Comparison of ENCODE assay signal across 1 cellular context in genomic region chr16:2267913-2268666, GRCh38.
TF ChIP-seq lines count a peak whose summit lies in the region.

Gene RNPS1, minus strand, starts transcription at chr16:2268126. Its CDS starts 3,483 bp downstream, at chr16:2264643.

TF ChIP-seq in K562, 482 proteins besides CTCF, POLR2A, EP300 and RAD21 (continued from another document):
- TF ChIP-seq MNT (conservative IDR thresholded peaks at IDR 0.05) (peak; percentile 92 to 95), NR4A1 (CRISPR knock-in tag; IDR thresholded peaks at IDR 0.05) (no peak), NR4A1 (tag; IDR thresholded peaks at IDR 0.05) (0 out of 2 replicates have a peak, but pooled peaks have one; percentile 52), NCOA1 (IDR thresholded peaks at IDR 0.05; ENCODE audit: low read depth) (peak; percentile 46; the same call in 1 of the 2 replicates), NBN (IDR thresholded peaks at IDR 0.05; ENCODE audit: low read depth) (peak; percentile 98), KDM5B (IDR thresholded peaks at IDR 0.05; ENCODE audit: insufficient replicate concordance, low read depth, low read length) (peak; percentile 91), GATAD2B (IDR thresholded peaks at IDR 0.05; ENCODE audit: borderline replicate concordance) (no peak), JUN (IDR thresholded peaks at IDR 0.05; ENCODE audit: borderline replicate concordance, low read depth, low read length) (peak; percentile 61), JUN (CRISPR knock-in tag; IDR thresholded peaks at IDR 0.05; ENCODE audit: borderline replicate concordance) (peak; percentile 91; the same call in 1 of the 2 replicates), PRPF4 (IDR thresholded peaks at IDR 0.05; ENCODE audit: insufficient read depth, low read depth, low read length, poor library complexity, severe bottlenecking) (peak; percentile 84), MEF2D (tag; conservative IDR thresholded peaks at IDR 0.05; ENCODE audit: low read depth) (no peak), SRSF1 (IDR thresholded peaks at IDR 0.05; ENCODE audit: low read depth, low read length) (peak; percentile 64; the same call in 1 of the 2 replicates), NRF1 (conservative IDR thresholded peaks at IDR 0.05 in 1 of 2, IDR thresholded peaks at IDR 0.05 in 1 of 2) (peak; percentile 96), HDAC2 (IDR thresholded peaks at IDR 0.05) (peak; percentile 57), JUNB (CRISPR knock-in tag; conservative IDR thresholded peaks at IDR 0.05) (peak; percentile 93), BHLHE40 (IDR thresholded peaks at IDR 0.05; ENCODE audit: low read length) (0 out of 2 replicates have a peak, but pooled peaks have one; percentile 2), CREB1 (IDR thresholded peaks at IDR 0.05) (peak; percentile 99), CREB1 (CRISPR knock-in tag; IDR thresholded peaks at IDR 0.05) (peak; percentile 100), ATF4 (CRISPR knock-in tag; IDR thresholded peaks at IDR 0.05) (peak; percentile 35; the same call in 1 of the 2 replicates), HMGN3 (IDR thresholded peaks at IDR 0.05; ENCODE audit: borderline replicate concordance, extremely low read depth, insufficient read length, low read depth, low read length) (peak; percentile 56), YBX1 (IDR thresholded peaks at IDR 0.05) (no peak), CBX5 (IDR thresholded peaks at IDR 0.05; ENCODE audit: borderline replicate concordance, low read depth) (no peak), ATF1 (CRISPR knock-in tag; IDR thresholded peaks at IDR 0.05) (peak; percentile 98), ATF1 (tag; IDR thresholded peaks at IDR 0.05) (peak; percentile 100), RBBP5 (IDR thresholded peaks at IDR 0.05; ENCODE audit: borderline replicate concordance, insufficient read depth, low read length, poor library complexity, severe bottlenecking) (peak; percentile 99), THRB (CRISPR knock-in tag; conservative IDR thresholded peaks at IDR 0.05) (peak; percentile 16; the same call in 1 of the 2 replicates), MIER1 (IDR thresholded peaks at IDR 0.05; ENCODE audit: low read depth) (no peak), POLR2G (IDR thresholded peaks at IDR 0.05; ENCODE audit: low read depth, low read length) (peak; percentile 99), OTX1 (CRISPR knock-in tag; IDR thresholded peaks at IDR 0.05) (0 out of 2 replicates have a peak, but pooled peaks have one; percentile 66), DDX20 (tag; IDR thresholded peaks at IDR 0.05; ENCODE audit: low read depth) (no peak), SIN3A (IDR thresholded peaks at IDR 0.05; ENCODE audit: borderline replicate concordance in 2 of 2, control insufficient read depth in 1 of 2, low read depth in 2 of 2, low read length in 2 of 2) (peak; percentile 23 to 90; a peak in 2 of 4 replicates), NFE2L1 (tag; IDR thresholded peaks at IDR 0.05; ENCODE audit: borderline replicate concordance, low read depth) (no peak), HNRNPLL (IDR thresholded peaks at IDR 0.05; ENCODE audit: low read depth, low read length, poor library complexity, severe bottlenecking) (peak; percentile 52), GTF2B (IDR thresholded peaks at IDR 0.05; ENCODE audit: extremely low read depth, insufficient read length) (no peak), PATZ1 (CRISPR knock-in tag; IDR thresholded peaks at IDR 0.05; ENCODE audit: borderline replicate concordance) (no peak), ERF (CRISPR knock-in tag; IDR thresholded peaks at IDR 0.05) (peak; percentile 51; the same call in 1 of the 2 replicates), RNF2 (IDR thresholded peaks at IDR 0.05) (peak; percentile 62; the same call in 1 of the 2 replicates), TAF15 (IDR thresholded peaks at IDR 0.05; ENCODE audit: low read depth, low read length) (no peak), HLTF (IDR thresholded peaks at IDR 0.05) (peak; percentile 87; the same call in 1 of the 2 replicates), POLR2AphosphoS5 (IDR thresholded peaks at IDR 0.05; ENCODE audit: control insufficient read depth, insufficient read depth, low read depth, low read length) (peak; percentile 93), TRIM24 (IDR thresholded peaks at IDR 0.05) (peak in 1 of 2 experiments; percentile 89; a peak in 2 of 4 replicates)
